8 cellular contexts compared by ENCODE assay signal in genomic region chr6:13302751-13303667, GRCh38. TPM values are rescaled to one million over a fixed set of nuclear protein-coding genes. Genes with fewer than 3 reads are reported as not detected.
DNase-seq lines count a peak whose midpoint lies in the region; ATAC-seq and TF ChIP-seq lines count a peak whose summit lies in the region.

No MANE protein-coding gene starts in this region.

- H3K27me3 Mint-ChIP-seq in GM23338 (ENCODE audit: insufficient read depth, low read depth, poor library complexity): peaks cover 4% of the 10 kb centered on the region

- DNase-seq in AML-193 (lab: John Stamatoyannopoulos, UW) (peak; percentile 100), SK-MEL-5 (ENCODE audit: low read depth, low spot score) (peak; percentile 100), brain pericyte (ENCODE audit: low read depth, low spot score) (peak; percentile 57), kidney glomerular epithelial cell (lab: John Stamatoyannopoulos, UW) (peak; percentile 13), GM23338 (ENCODE audit: low spot score) (no peak)
- peak; percentile 72 for DNase-seq in stimulated activated CD4-positive, alpha-beta T cell treated with anti-CD3 and anti-CD28 coated beads, Interleukin-1b, Interleukin-23, amount 100 ng/mL, for 48 hours

- H3K9me2 ChIP-seq in GM23338 (ENCODE audit: insufficient read depth): no peaks in the 10 kb centered on the region

- H3K27me3 ChIP-seq in GM23338 (ENCODE audit: insufficient read depth): no peaks in the 10 kb centered on the region

- 0 out of 2 replicates have a peak, but pooled peaks cover 5% of the 10 kb centered on the region for H4K20me1 ChIP-seq in GM23338 (replicated peaks; ENCODE audit: insufficient read depth)

- H3F3A ChIP-seq in GM23338 (replicated peaks; ENCODE audit: low read depth): no peaks in the 10 kb centered on the region

- no peaks in the 10 kb centered on the region for H3K4me1 ChIP-seq in GM23338 (ENCODE audit: insufficient read depth)

- no peaks in the 10 kb centered on the region for H3K4me1 Mint-ChIP-seq in GM23338

- H3K4me2 ChIP-seq in GM23338: no peak overlapping the region

- TF ChIP-seq CTCF in GM23338 (conservative IDR thresholded peaks at IDR 0.05; ENCODE audit: low read depth in 2 of 2): no peak

- no peak overlapping the region for H3K4me3 Mint-ChIP-seq in GM23338

- H3K9me3 Mint-ChIP-seq in GM23338: no peaks in the 10 kb centered on the region

- peaks cover 62% of the 10 kb centered on the region for H3K36me3 Mint-ChIP-seq in GM23338 (ENCODE audit: low read depth)

- H3K27ac ChIP-seq in GM23338 (ENCODE audit: low read depth): no peak overlapping the region

- H3K4me3 ChIP-seq in GM23338: no peak overlapping the region

- in situ Hi-C loops in SK-MEL-5 (cut with HindIII; ENCODE audit: low pct_unique_long_range_greater_than_20kb, low sequenced_read_pairs): no loop called here

- no peak overlapping the region for H2AFZ ChIP-seq in GM23338

- no peaks in the 10 kb centered on the region; the same call in 1 of the 2 replicates for H3K79me2 ChIP-seq in GM23338 (replicated peaks; ENCODE audit: insufficient read depth)

- peak; percentile 58 for ATAC-seq in GM19023 (IDR thresholded peaks at IDR 0.05; ENCODE audit: unreplicated experiment)
- ATAC-seq in HG03139 (IDR thresholded peaks at IDR 0.05; ENCODE audit: unreplicated experiment): peak; percentile 44
- no peak for ATAC-seq in GM23338

- no peak overlapping the region; the same call in 1 of the 2 replicates for H3K27ac Mint-ChIP-seq in GM23338

- peaks cover 33% of the 10 kb centered on the region for H3K36me3 ChIP-seq in GM23338 (ENCODE audit: insufficient read depth)

TF ChIP-seq in GM23338, 12 proteins besides CTCF, POLR2A, EP300 and RAD21:
- no peak for TF ChIP-seq JUNB (IDR thresholded peaks at IDR 0.05; ENCODE audit: unreplicated experiment)
- TF ChIP-seq ZNF462 (CRISPR knock-in tag; IDR thresholded peaks at IDR 0.05): no peak
- TF ChIP-seq CREB1 (CRISPR knock-in tag; IDR thresholded peaks at IDR 0.05; ENCODE audit: low read depth): no peak
- no peak for TF ChIP-seq NANOG (IDR thresholded peaks at IDR 0.05; ENCODE audit: borderline replicate concordance)
- TF ChIP-seq EZH2phosphoT487 (IDR thresholded peaks at IDR 0.05; ENCODE audit: unreplicated experiment): no peak
- TF ChIP-seq EZH2 (IDR thresholded peaks at IDR 0.05; ENCODE audit: low read depth, unreplicated experiment): no peak
- TF ChIP-seq ZNF114 (CRISPR knock-in tag; IDR thresholded peaks at IDR 0.05): no peak
- TF ChIP-seq REST (IDR thresholded peaks at IDR 0.05; ENCODE audit: unreplicated experiment): no peak
- TF ChIP-seq POLR2AphosphoS5 (IDR thresholded peaks at IDR 0.05; ENCODE audit: low read depth): no peak
- TF ChIP-seq ETS1 (IDR thresholded peaks at IDR 0.05): no peak
- no peak for TF ChIP-seq STAT1 (IDR thresholded peaks at IDR 0.05; ENCODE audit: unreplicated experiment)
- no peak for TF ChIP-seq ZNF331 (CRISPR knock-in tag; IDR thresholded peaks at IDR 0.05; ENCODE audit: low read depth)
TF ChIP-seq in GM23338: peak in this region for 0.

RNA-seq across cellular contexts. Expression of gene TBC1D7, which starts 25.3 kb away (rescaled TPM):
- total RNA-seq in SK-MEL-5 (2014; rRNA removed; shearing (Covaris generic)): 1,012 and 1,069 TPM in 2 replicates
- polyA plus RNA-seq in SK-MEL-5 (2015; cell fraction: cytosol; rRNA removed): 579 and 677 TPM in 2 replicates
- polyA plus RNA-seq in SK-MEL-5 (2015; cell fraction: nucleus; rRNA removed): 1,086 and 1,093 TPM in 2 replicates
- 42.8 and 62.0 TPM in 2 replicates for total RNA-seq in GM23338 (2014; rRNA removed; shearing (Covaris generic))
- 57.7 and 70.4 TPM in 2 replicates for polyA plus RNA-seq in GM23338 (2016; fragmentation: Nextera tagmentation; extraction: Ambion mirVana)

Comparison
In these comparisons a context has a peak if more than half of its experiments do, and no peak if none do; other contexts are left out.
1. RNA of gene TBC1D7, which starts 25.3 kb away (total RNA-seq): 1,012 to 1,069 TPM in SK-MEL-5; 42.8 to 62.0 TPM in GM23338; every median in the first group is over 10 times any median in the second.